14 cellular contexts compared by ENCODE assay signal in the genomic region with DNA sequence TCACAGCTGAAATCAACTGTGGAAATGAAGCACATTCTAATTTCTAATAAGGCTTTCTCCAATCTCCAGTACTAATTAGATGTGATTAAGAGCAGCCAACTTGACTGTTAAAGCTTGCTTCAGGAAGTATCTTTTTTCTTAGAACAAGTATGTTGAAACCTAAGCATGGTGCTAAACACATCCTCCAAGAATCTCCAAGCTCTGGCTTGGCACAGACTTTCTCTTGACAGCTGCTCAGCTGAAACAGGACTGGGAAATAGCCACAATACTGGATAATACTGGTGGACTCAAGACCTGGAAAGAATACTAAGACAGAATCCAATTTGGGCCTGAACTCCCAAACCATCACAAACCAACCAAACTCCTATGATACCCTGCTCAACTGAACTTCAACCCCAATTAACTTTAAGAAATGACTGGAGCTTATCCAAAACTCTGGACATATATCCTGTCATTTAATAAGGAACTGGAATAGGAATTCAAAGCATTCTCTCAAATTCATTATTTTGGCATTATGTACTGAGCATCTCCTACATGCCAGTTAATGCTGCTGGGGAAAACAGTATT. TPM values are rescaled to one million over a fixed set of nuclear protein-coding genes. Genes with fewer than 3 reads are reported as not detected.
DNase-seq lines count a peak whose midpoint lies in the region; ATAC-seq, FAIRE-seq and TF ChIP-seq lines count a peak whose summit lies in the region.
"Had no signal": no experiment of that assay in that cellular context is flagged by ENCODE, and none has a peak within 500 bp of the region (broad histone marks: within the 10 kb centered on the region; RNA-seq: fewer than 3 reads in every experiment).

No MANE protein-coding gene starts in this region.

- no peak overlapping the region for H2AFZ ChIP-seq in GM23248

- no peaks in the 10 kb centered on the region for H3K27me3 ChIP-seq in A673 (replicated peaks; ENCODE audit: insufficient read depth, low read depth, low read length, poor library complexity)
- no peaks in the 10 kb centered on the region for H3K27me3 ChIP-seq in GM23248 (replicated peaks; ENCODE audit: insufficient read depth)
- H3K27me3 ChIP-seq in bronchial epithelial cell (ENCODE audit: control insufficient read depth, insufficient read depth, low read length), result no peaks in the 10 kb centered on the region
- H3K27me3 ChIP-seq: SJSA1 had no signal

- H3K4me3 ChIP-seq in A673 (ENCODE audit: low read depth, low read length, poor library complexity, severe bottlenecking) (no peak overlapping the region), GM23248 (no peak overlapping the region), bronchial epithelial cell (ENCODE audit: low read depth, low read length) (no peak overlapping the region)
- H3K4me3 ChIP-seq: SJSA1 had no signal

- no peak for DNase-seq in A673 (ENCODE audit: low spot score)
- DNase-seq in GM23248, result peak; percentile 68
- DNase-seq in bronchial epithelial cell (ENCODE audit: low read depth), result peak; percentile 4
- DNase-seq in hepatic stellate cell (ENCODE audit: low spot score), result peak; percentile 26
- no peak for DNase-seq in SIG-M5 treated with dmso at 0.1 percent for 504 hours (lab: John Stamatoyannopoulos, UW; ENCODE audit: unreplicated experiment)
- DNase-seq in RPMI8226, result no peak
- no peak for DNase-seq in activated T-cell treated with anti-CD3 and anti-CD28 coated beads, Interleukin-2, amount 50 U/mL, for 1 hour
- DNase-seq: activated B cell treated with CpG ODN at 0.5 μM for 24 hours, NCI-H1048, NCI-H524, nucleus accumbens had no signal

- H3K36me3 ChIP-seq in A673 (ENCODE audit: insufficient read depth, low read length, poor library complexity, severe bottlenecking) (peaks cover 4% of the 10 kb centered on the region), GM23248 (ENCODE audit: low read depth) (0 out of 2 replicates have a peak, but pooled peaks cover 4% of the 10 kb centered on the region), bronchial epithelial cell (ENCODE audit: control insufficient read depth, insufficient read depth, low read length) (no peaks in the 10 kb centered on the region)

- TF ChIP-seq CTCF in A673 (conservative IDR thresholded peaks at IDR 0.05; ENCODE audit: low read depth, low read length), result no peak
- TF ChIP-seq CTCF in bronchial epithelial cell (IDR thresholded peaks at IDR 0.05; ENCODE audit: insufficient read depth, low read length, severe bottlenecking), result no peak

- no TSS peak for BruUV-seq in A673 (replicated peaks; lab: Mats Ljungman, UMichigan)

- CTCF ChIA-PET in A673 (lab: Charles Lee), result no interaction called here

- H3K9me2 ChIP-seq in GM23248 (ENCODE audit: insufficient read depth), result no peaks in the 10 kb centered on the region

- no peak for ATAC-seq in HG03045 (IDR thresholded peaks at IDR 0.05; ENCODE audit: unreplicated experiment)

- H3K79me2 ChIP-seq in GM23248 (ENCODE audit: insufficient read depth), result peaks cover 100% of the 10 kb centered on the region

- POLR2A ChIA-PET in A673 (lab: Charles Lee; ENCODE audit: low non-redundant PET), result no interaction called here

- in situ Hi-C loops in GM23248 (cut with MboI), result no loop called here

- peaks cover 19% of the 10 kb centered on the region; the same call in 1 of the 2 replicates for H3F3A ChIP-seq in GM23248 (ENCODE audit: insufficient read depth)

- intact Hi-C loops in A673 (cut with micrococcal nuclease; ENCODE audit: unreplicated experiment), result no loop called here

- peak overlapping the region; percentile 21 for H3K27ac ChIP-seq in A673 (ENCODE audit: low read depth, low read length, poor library complexity, severe bottlenecking)
- peak overlapping the region; percentile 36; the same call in 1 of the 2 replicates for H3K27ac ChIP-seq in GM23248
- H3K27ac ChIP-seq: SJSA1 had no signal

- no peaks in the 10 kb centered on the region for H3K9me3 ChIP-seq in A673 (ENCODE audit: low read depth, low read length, poor library complexity, severe bottlenecking)
- no peaks in the 10 kb centered on the region for H3K9me3 ChIP-seq in GM23248 (ENCODE audit: low read depth)
- H3K9me3 ChIP-seq: SJSA1 had no signal

- peak overlapping the region; percentile 19 for H3K4me2 ChIP-seq in GM23248 (ENCODE audit: unreplicated experiment)

- H3K9ac ChIP-seq in GM23248, result no peak overlapping the region

- peaks cover 26% of the 10 kb centered on the region for H3K4me1 ChIP-seq in A673 (ENCODE audit: insufficient read depth, low read length, poor library complexity, severe bottlenecking)
- H3K4me1 ChIP-seq in GM23248 (ENCODE audit: insufficient read depth), result peaks cover 28% of the 10 kb centered on the region
- H3K4me1 ChIP-seq: SJSA1 had no signal

- peaks cover 38% of the 10 kb centered on the region for H4K20me1 ChIP-seq in GM23248 (ENCODE audit: insufficient read depth)

- no peak for FAIRE-seq in bronchial epithelial cell (lab: Jason Lieb, UNC)
- FAIRE-seq: colon had no signal

RNA-seq across cellular contexts. Expression of gene PRKAA1, which starts 16.2 kb away (rescaled TPM):
- total RNA-seq in A673 (2021) (114 TPM in 2 replicates), bronchial epithelial cell (57.1 and 66.4 TPM in 2 replicates)
- 74.2 and 77.4 TPM in 2 replicates for total RNA-seq in GM23248 (2014; rRNA removed; shearing (Covaris generic))
- polyA plus RNA-seq in GM23248 (2016; fragmentation: Nextera tagmentation; extraction: Ambion mirVana), result 33.8 and 35.5 TPM in 2 replicates

RNA-seq across cellular contexts. Expression of gene TTC33, which starts 26.2 kb away (rescaled TPM):
- total RNA-seq in A673 (2021), result 17.0 and 19.1 TPM in 2 replicates
- 6.8 and 8.0 TPM in 2 replicates for total RNA-seq in GM23248 (2014; rRNA removed; shearing (Covaris generic))
- polyA plus RNA-seq in GM23248 (2016; fragmentation: Nextera tagmentation; extraction: Ambion mirVana), result 9.0 and 9.3 TPM in 2 replicates
- total RNA-seq in bronchial epithelial cell, result 9.7 and 10.1 TPM in 2 replicates

RNA-seq across cellular contexts. Expression of gene RPL37, which starts 53.1 kb away (rescaled TPM):
- 1,502 and 1,533 TPM in 2 replicates for total RNA-seq in A673 (2021)
- total RNA-seq in GM23248 (2014; rRNA removed; shearing (Covaris generic)), result 33.8 and 46.0 TPM in 2 replicates
- 717 and 731 TPM in 2 replicates for polyA plus RNA-seq in GM23248 (2016; fragmentation: Nextera tagmentation; extraction: Ambion mirVana)
- 264 and 2,479 TPM in 2 replicates for total RNA-seq in bronchial epithelial cell

RNA-seq across cellular contexts. Expression of gene CARD6, which starts 59.2 kb away (rescaled TPM):
- total RNA-seq in A673 (2021) (7.1 and 8.9 TPM in 2 replicates), bronchial epithelial cell (6.1 and 7.8 TPM in 2 replicates)
- 7.1 and 7.5 TPM in 2 replicates for total RNA-seq in GM23248 (2014; rRNA removed; shearing (Covaris generic))
- 3.9 and 4.4 TPM in 2 replicates for polyA plus RNA-seq in GM23248 (2016; fragmentation: Nextera tagmentation; extraction: Ambion mirVana)

Comparison
In these comparisons a context has a peak if more than half of its experiments do, and no peak if none do; other contexts are left out.
1. DNase-seq: peak in GM23248 (single experiment), bronchial epithelial cell (single experiment) and hepatic stellate cell (single experiment); none in A673 (single experiment), SIG-M5 treated with dmso at 0.1 percent for 504 hours (single experiment), RPMI8226 (single experiment) and activated T-cell treated with anti-CD3 and anti-CD28 coated beads, Interleukin-2, amount 50 U/mL, for 1 hour (single experiment).